8 cellular contexts compared by ENCODE assay signal in the genomic region with DNA sequence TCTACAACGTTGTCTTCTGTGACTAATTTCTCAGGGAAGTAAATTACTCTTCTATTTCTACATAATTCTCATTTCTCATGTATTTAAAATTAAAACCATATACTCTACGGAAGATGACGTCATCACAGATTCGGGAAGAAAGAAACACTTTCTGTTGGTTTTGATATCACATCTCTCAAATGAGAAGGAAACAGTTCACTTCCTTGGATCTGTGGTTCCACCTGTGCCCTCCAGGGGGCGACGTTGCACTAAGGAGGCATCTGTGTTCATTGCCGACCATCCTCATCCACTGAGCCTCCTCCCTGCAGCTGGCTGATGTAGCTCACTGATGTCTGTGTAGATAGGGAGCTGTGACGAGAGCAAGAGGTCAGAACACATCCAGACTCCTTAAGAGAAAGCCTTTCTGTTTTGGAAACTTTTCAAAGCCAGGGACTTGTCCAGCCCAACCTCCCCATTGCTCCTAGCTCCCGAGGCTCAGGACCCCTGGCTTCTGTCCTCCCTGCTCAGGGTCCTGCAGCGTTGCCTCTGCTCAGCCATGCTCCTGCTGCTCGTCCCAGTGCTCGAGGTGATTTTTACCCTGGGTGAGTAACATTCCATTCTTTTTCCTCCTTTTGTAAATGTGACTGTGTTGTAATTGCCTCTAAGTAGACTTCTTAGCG.
DNase-seq lines count a peak whose midpoint lies in the region; ATAC-seq, FAIRE-seq and TF ChIP-seq lines count a peak whose summit lies in the region.

No MANE protein-coding gene starts in this region.

- DNase-seq in A549 (ENCODE audit: low read depth in 1 of 2, low spot score in 1 of 2) (peak in 1 of 2 experiments; percentile 39), GM18507 (ENCODE audit: extremely low spot score, insufficient read length, low read depth) (no peak), iPS DF 19.7 (ENCODE audit: low read depth, low spot score) (peak; percentile 23), NCI-H345 treated with DMSO at 0.1 percent for 48 hours (lab: John Stamatoyannopoulos, UW; ENCODE audit: unreplicated experiment) (no peak), cerebellar nuclear complex (lab: John Stamatoyannopoulos, UW) (no peak)
- peak; percentile 79 for DNase-seq in activated T-cell treated with anti-CD3 and anti-CD28 coated beads, Interleukin-2, amount 50 U/mL, for 24 hours
- DNase-seq in stimulated activated CD4-positive, alpha-beta T cell treated with anti-CD3 and anti-CD28 coated beads, TNF-alpha, amount 100 ng/mL, for 1 hour (ENCODE audit: low read depth in 3 of 3, low spot score in 1 of 3) = peak; percentile 32 to 63 (median 37)

- H3K9me2 ChIP-seq in OCI-LY1 (ENCODE audit: low read depth, low read length) = no peaks in the 10 kb centered on the region

- no peak for TF ChIP-seq POLR2A in A549 (IDR thresholded peaks at IDR 0.05; ENCODE audit: low read length)

- no peaks in the 10 kb centered on the region for H4K20me1 ChIP-seq in OCI-LY1 (ENCODE audit: insufficient read depth, low read length)

- no peak for FAIRE-seq in A549 (lab: Jason Lieb, UNC)
- FAIRE-seq in GM18507 (lab: Jason Lieb, UNC) = peak; percentile 86

- H3K36me3 Mint-ChIP-seq in activated T-cell treated with anti-CD3 and anti-CD28 coated beads, Interleukin-2, amount 50 U/mL, for 24 hours (ENCODE audit: low read depth) = peaks cover 9% of the 10 kb centered on the region

- H3K27me3 ChIP-seq in OCI-LY1 (ENCODE audit: insufficient read depth, low read length) = no peaks in the 10 kb centered on the region

- peak; percentile 77 to 87 for ATAC-seq in A549

- H3K4me1 Mint-ChIP-seq in activated T-cell treated with anti-CD3 and anti-CD28 coated beads, Interleukin-2, amount 50 U/mL, for 24 hours (ENCODE audit: low read depth) = peaks cover 13% of the 10 kb centered on the region

- no peaks in the 10 kb centered on the region for H3F3A ChIP-seq in OCI-LY1 (ENCODE audit: insufficient read depth, low read length)

- H3K4me3 ChIP-seq in A549 = no peak overlapping the region
- no peak overlapping the region for H3K4me3 ChIP-seq in OCI-LY1 (ENCODE audit: low read depth, low read length, poor library complexity, severe bottlenecking)

- H3K9ac ChIP-seq in OCI-LY1 (ENCODE audit: low read length) = no peak overlapping the region

- no peaks in the 10 kb centered on the region for H3K4me1 ChIP-seq in A549
- H3K4me1 ChIP-seq in OCI-LY1 (ENCODE audit: insufficient read depth, low read length, severe bottlenecking) = no peaks in the 10 kb centered on the region

- H3K9me3 ChIP-seq in A549 (no peaks in the 10 kb centered on the region), OCI-LY1 (ENCODE audit: low read length) (no peaks in the 10 kb centered on the region)

- no peaks in the 10 kb centered on the region for H3K9me3 Mint-ChIP-seq in activated T-cell treated with anti-CD3 and anti-CD28 coated beads, Interleukin-2, amount 50 U/mL, for 24 hours

- no peak for TF ChIP-seq EP300 in A549 (IDR thresholded peaks at IDR 0.05)

- TF ChIP-seq CTCF in A549 (IDR thresholded peaks at IDR 0.05) = peak; percentile 45
- peak; percentile 78 for TF ChIP-seq CTCF in OCI-LY1 (IDR thresholded peaks at IDR 0.05; ENCODE audit: low read length)

- POLR2A ChIA-PET in A549 (lab: Yijun Ruan, JAX) = no interaction called here

- WGBS in A549 (ENCODE audit: missing lambda C conversion rate) = 7% methylated on average over 13 of the region's 13 CpGs

- H3K36me3 ChIP-seq in OCI-LY1 (ENCODE audit: insufficient read depth, low read length) = no peaks in the 10 kb centered on the region

- TF ChIP-seq RAD21 in A549 (conservative IDR thresholded peaks at IDR 0.05 in 1 of 2, IDR thresholded peaks at IDR 0.05 in 1 of 2) = no peak

- peak overlapping the region; percentile 94 for H3K27ac Mint-ChIP-seq in activated T-cell treated with anti-CD3 and anti-CD28 coated beads, Interleukin-2, amount 50 U/mL, for 24 hours

- H3K79me2 ChIP-seq in OCI-LY1 (ENCODE audit: insufficient read depth, low read length) = no peaks in the 10 kb centered on the region

- no peak overlapping the region for H3K27ac ChIP-seq in A549
- no peak overlapping the region for H3K27ac ChIP-seq in OCI-LY1 (ENCODE audit: low read depth, low read length, poor library complexity, severe bottlenecking)

- H3K4me2 ChIP-seq in A549 (no peak overlapping the region), OCI-LY1 (ENCODE audit: low read length) (no peak overlapping the region)

- CTCF ChIA-PET in A549 (lab: Yijun Ruan, JAX) = interaction anchor here (0.5 to 1.1 kb wide), 6 partner anchors 10 to 261 kb away, joined by 3 read pairs; no protein-coding TSS in a partner anchor

- H2AFZ ChIP-seq in OCI-LY1 (ENCODE audit: low read length) = no peak overlapping the region

- H3K27me3 Mint-ChIP-seq in activated T-cell treated with anti-CD3 and anti-CD28 coated beads, Interleukin-2, amount 50 U/mL, for 24 hours = peaks cover 32% of the 10 kb centered on the region

- peak overlapping the region; percentile 82 for H3K4me3 Mint-ChIP-seq in activated T-cell treated with anti-CD3 and anti-CD28 coated beads, Interleukin-2, amount 50 U/mL, for 24 hours

TF ChIP-seq in A549, 52 proteins besides CTCF, POLR2A, EP300 and RAD21:
- TF ChIP-seq FOSL2 (IDR thresholded peaks at IDR 0.05) (no peak), FOSL2 (CRISPR knock-in tag; IDR thresholded peaks at IDR 0.05) (peak; percentile 62), NFE2L2 (conservative IDR thresholded peaks at IDR 0.05; ENCODE audit: low read length) (no peak)
TF ChIP-seq in A549: peak in this region for 1.

Comparison
In these comparisons a context has a peak if more than half of its experiments do, and no peak if none do; other contexts are left out.
1. DNase-seq: peak in activated T-cell treated with anti-CD3 and anti-CD28 coated beads, Interleukin-2, amount 50 U/mL, for 24 hours (single experiment), iPS DF 19.7 (single experiment) and stimulated activated CD4-positive, alpha-beta T cell treated with anti-CD3 and anti-CD28 coated beads, TNF-alpha, amount 100 ng/mL, for 1 hour (3 of 3); none in GM18507 (single experiment), NCI-H345 treated with DMSO at 0.1 percent for 48 hours (single experiment) and cerebellar nuclear complex (0 of 2).